Comparison of ENCODE assay signal across 1 cellular context in the genomic region with DNA sequence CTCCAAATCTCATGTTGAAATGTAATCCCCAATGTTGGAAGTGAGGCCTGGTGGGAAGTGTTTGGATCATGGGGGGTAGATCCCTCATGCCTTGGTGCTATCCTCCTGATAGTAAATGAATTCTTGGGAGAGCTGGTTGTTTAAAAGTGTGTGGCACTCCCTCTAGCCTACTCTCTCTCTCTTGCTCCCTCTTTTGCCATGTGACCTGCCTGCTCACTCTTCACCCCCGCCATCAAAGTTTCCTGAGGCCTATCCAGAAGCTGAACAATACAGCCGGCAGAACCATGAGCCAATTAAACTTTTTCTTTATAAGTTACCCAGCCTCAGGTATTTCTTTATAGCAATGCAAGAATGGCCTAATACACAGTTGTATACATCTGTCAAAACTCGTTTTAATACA.
A peak's percentile ranks its signal among the peaks of the same experiment; 100 is the strongest.
TF ChIP-seq lines count a peak whose summit lies in the region.

No MANE protein-coding gene starts in this region.

TF ChIP-seq in H1, 55 proteins besides CTCF, POLR2A, EP300 and RAD21 (continued from another document):
- peak; percentile 46; the same call in 1 of the 2 replicates for TF ChIP-seq USF2 (IDR thresholded peaks at IDR 0.05; ENCODE audit: low read length)
